ENCODE assay signal across 1 cellular context in the genomic region with DNA sequence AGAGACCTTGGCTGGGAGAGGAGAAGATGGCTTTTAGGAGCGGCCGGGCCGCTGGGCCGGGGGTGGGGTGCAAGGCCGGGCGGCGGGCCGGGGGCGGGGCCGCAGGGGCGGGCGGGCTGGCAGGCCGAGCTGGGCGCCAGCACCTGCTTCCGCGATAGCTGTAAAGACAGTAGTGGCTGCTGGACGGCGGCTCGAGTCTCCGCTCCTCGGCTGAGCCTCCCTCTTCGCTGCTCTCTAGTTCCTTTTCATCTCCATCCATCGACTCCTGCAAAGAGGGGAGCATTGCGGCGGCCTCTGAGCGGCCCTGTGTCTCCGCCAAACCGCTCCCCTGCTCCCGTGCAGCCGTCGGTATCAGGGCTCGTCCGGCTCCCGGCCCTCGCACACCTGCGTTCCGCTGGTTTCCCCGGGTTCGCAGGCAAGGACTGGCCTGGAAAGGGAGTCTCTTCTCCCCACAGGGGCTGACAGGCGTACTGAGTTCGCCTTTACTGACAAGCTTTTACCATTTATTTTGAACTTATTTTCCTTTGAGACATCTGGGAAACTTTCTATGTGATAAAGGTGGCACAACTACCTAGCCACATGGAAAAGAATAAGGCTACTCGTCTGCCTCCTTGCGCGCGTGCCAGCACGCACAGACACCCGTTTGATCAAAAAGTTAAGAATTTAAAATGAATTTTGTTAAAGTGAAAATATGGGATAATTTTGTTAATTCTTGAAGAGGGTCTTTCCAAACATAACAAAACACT.
TF ChIP-seq lines count a peak whose summit lies in the region.

TSS of gene C17orf75 (minus strand) at position 317 of the 746 bp plus-strand sequence. CDS start at position 283, 34 bp downstream.

TF ChIP-seq in K562, 482 proteins besides CTCF, POLR2A, EP300 and RAD21 (continued from another document and continues in another):
- no peak for TF ChIP-seq HNRNPUL1 (IDR thresholded peaks at IDR 0.05; ENCODE audit: low read length)
- TF ChIP-seq, protein P1, sequence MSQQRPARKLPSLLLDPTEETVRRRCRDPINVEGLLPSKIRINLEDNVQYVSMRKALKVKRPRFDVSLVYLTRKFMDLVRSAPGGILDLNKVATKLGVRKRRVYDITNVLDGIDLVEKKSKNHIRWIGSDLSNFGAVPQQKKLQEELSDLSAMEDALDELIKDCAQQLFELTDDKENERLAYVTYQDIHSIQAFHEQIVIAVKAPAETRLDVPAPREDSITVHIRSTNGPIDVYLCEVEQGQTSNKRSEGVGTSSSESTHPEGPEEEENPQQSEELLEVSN (IDR thresholded peaks at IDR 0.05; ENCODE audit: borderline replicate concordance in 1 of 2, extremely low read depth in 1 of 2, insufficient read depth in 1 of 2, insufficient read length in 1 of 2, low read depth in 1 of 2, low read length in 1 of 2, poor library complexity in 1 of 2, severe bottlenecking in 1 of 2) = peak in 1 of 2 experiments; percentile 80
- TF ChIP-seq SIX5 (IDR thresholded peaks at IDR 0.05; ENCODE audit: borderline replicate concordance in 1 of 2, insufficient read depth in 1 of 2, low read depth in 1 of 2, low read length in 2 of 2) = peak; percentile 41 to 67; a peak in 3 of 4 replicates
- peak; percentile 98 for TF ChIP-seq ZEB2 (IDR thresholded peaks at IDR 0.05)
- TF ChIP-seq, protein P2, sequence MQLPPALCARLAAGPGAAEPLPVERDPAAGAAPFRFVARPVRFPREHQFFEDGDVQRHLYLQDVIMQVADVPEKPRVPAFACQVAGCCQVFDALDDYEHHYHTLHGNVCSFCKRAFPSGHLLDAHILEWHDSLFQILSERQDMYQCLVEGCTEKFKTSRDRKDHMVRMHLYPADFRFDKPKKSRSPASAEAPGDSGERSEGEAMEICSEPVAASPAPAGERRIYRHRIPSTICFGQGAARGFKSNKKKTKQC (CRISPR knock-in tag; IDR thresholded peaks at IDR 0.05) = 0 out of 2 replicates have a peak, but pooled peaks have one; percentile 22
- peak in 1 of 2 experiments; percentile 70; a peak in 2 of 4 replicates for TF ChIP-seq SRF (CRISPR knock-in tag; IDR thresholded peaks at IDR 0.05)
- peak; percentile 91 for TF ChIP-seq TAF9B (IDR thresholded peaks at IDR 0.05; ENCODE audit: partially characterized antibody)
- no peak for TF ChIP-seq RBM17 (IDR thresholded peaks at IDR 0.05; ENCODE audit: borderline replicate concordance, low read depth, low read length)
- TF ChIP-seq CHAMP1 (IDR thresholded peaks at IDR 0.05) = peak; percentile 55; the same call in 1 of the 2 replicates
- peak in 1 of 2 experiments; percentile 80; a peak in 2 of 3 replicates for TF ChIP-seq CBX3 (IDR thresholded peaks at IDR 0.05; ENCODE audit: borderline replicate concordance in 1 of 2, low read length in 2 of 2)
- TF ChIP-seq CREM (IDR thresholded peaks at IDR 0.05; ENCODE audit: low read depth) = peak; percentile 82
- peak; percentile 85; the same call in 1 of the 2 replicates for TF ChIP-seq ZKSCAN1 (IDR thresholded peaks at IDR 0.05; ENCODE audit: low read depth, low read length)
- peak; percentile 79 for TF ChIP-seq MYC (IDR thresholded peaks at IDR 0.05; ENCODE audit: low read depth, low read length)
- peak; percentile 47; the same call in 1 of the 2 replicates for TF ChIP-seq MYC (CRISPR knock-in tag; IDR thresholded peaks at IDR 0.05; ENCODE audit: borderline replicate concordance, low read depth)
- TF ChIP-seq ZBTB11 (CRISPR knock-in tag; IDR thresholded peaks at IDR 0.05) = peak; percentile 98 to 99 (median 98)
- TF ChIP-seq CBX2 (IDR thresholded peaks at IDR 0.05; ENCODE audit: insufficient read depth, low read length, poor library complexity, severe bottlenecking) = no peak
- TF ChIP-seq TOE1 (IDR thresholded peaks at IDR 0.05; ENCODE audit: borderline replicate concordance) = peak; percentile 81; the same call in 1 of the 2 replicates
- no peak for TF ChIP-seq TOE1 (CRISPR knock-in tag; IDR thresholded peaks at IDR 0.05; ENCODE audit: borderline replicate concordance, low read depth)
- no peak for TF ChIP-seq ZBTB17 (CRISPR knock-in tag; IDR thresholded peaks at IDR 0.05)
- TF ChIP-seq ESRRA (IDR thresholded peaks at IDR 0.05; ENCODE audit: borderline replicate concordance, low read depth) = peak; percentile 70
- peak; percentile 89 for TF ChIP-seq PHF21A (IDR thresholded peaks at IDR 0.05; ENCODE audit: borderline replicate concordance, low read depth)
- TF ChIP-seq, protein P3, sequence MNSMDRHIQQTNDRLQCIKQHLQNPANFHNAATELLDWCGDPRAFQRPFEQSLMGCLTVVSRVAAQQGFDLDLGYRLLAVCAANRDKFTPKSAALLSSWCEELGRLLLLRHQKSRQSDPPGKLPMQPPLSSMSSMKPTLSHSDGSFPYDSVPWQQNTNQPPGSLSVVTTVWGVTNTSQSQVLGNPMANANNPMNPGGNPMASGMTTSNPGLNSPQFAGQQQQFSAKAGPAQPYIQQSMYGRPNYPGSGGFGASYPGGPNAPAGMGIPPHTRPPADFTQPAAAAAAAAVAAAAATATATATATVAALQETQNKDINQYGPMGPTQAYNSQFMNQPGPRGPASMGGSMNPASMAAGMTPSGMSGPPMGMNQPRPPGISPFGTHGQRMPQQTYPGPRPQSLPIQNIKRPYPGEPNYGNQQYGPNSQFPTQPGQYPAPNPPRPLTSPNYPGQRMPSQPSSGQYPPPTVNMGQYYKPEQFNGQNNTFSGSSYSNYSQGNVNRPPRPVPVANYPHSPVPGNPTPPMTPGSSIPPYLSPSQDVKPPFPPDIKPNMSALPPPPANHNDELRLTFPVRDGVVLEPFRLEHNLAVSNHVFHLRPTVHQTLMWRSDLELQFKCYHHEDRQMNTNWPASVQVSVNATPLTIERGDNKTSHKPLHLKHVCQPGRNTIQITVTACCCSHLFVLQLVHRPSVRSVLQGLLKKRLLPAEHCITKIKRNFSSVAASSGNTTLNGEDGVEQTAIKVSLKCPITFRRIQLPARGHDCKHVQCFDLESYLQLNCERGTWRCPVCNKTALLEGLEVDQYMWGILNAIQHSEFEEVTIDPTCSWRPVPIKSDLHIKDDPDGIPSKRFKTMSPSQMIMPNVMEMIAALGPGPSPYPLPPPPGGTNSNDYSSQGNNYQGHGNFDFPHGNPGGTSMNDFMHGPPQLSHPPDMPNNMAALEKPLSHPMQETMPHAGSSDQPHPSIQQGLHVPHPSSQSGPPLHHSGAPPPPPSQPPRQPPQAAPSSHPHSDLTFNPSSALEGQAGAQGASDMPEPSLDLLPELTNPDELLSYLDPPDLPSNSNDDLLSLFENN (IDR thresholded peaks at IDR 0.05; ENCODE audit: low read depth in 2 of 2, low read length in 2 of 2) = peak in 1 of 2 experiments; percentile 51; a peak in 1 of 4 replicates
- 0 out of 2 replicates have a peak, but pooled peaks have one; percentile 12 for TF ChIP-seq SMAD3 (CRISPR knock-in tag; conservative IDR thresholded peaks at IDR 0.05)
- TF ChIP-seq SMAD2 (IDR thresholded peaks at IDR 0.05; ENCODE audit: low read depth, low read length) = no peak
- TF ChIP-seq TAF7 (tag; IDR thresholded peaks at IDR 0.05) = peak; percentile 90
- TF ChIP-seq ZNF24 (IDR thresholded peaks at IDR 0.05) = peak; percentile 76; the same call in 1 of the 2 replicates
- no peak for TF ChIP-seq XRCC4 (IDR thresholded peaks at IDR 0.05; ENCODE audit: extremely low read depth, insufficient read depth, insufficient read length)
- TF ChIP-seq CHD4 (IDR thresholded peaks at IDR 0.05; ENCODE audit: insufficient read depth, insufficient replicate concordance, low read depth, low read length, poor library complexity, severe bottlenecking) = no peak
- peak; percentile 73 for TF ChIP-seq ATF7 (IDR thresholded peaks at IDR 0.05)
- TF ChIP-seq MTA1 (IDR thresholded peaks at IDR 0.05; ENCODE audit: borderline replicate concordance) = no peak
- TF ChIP-seq, protein P4, sequence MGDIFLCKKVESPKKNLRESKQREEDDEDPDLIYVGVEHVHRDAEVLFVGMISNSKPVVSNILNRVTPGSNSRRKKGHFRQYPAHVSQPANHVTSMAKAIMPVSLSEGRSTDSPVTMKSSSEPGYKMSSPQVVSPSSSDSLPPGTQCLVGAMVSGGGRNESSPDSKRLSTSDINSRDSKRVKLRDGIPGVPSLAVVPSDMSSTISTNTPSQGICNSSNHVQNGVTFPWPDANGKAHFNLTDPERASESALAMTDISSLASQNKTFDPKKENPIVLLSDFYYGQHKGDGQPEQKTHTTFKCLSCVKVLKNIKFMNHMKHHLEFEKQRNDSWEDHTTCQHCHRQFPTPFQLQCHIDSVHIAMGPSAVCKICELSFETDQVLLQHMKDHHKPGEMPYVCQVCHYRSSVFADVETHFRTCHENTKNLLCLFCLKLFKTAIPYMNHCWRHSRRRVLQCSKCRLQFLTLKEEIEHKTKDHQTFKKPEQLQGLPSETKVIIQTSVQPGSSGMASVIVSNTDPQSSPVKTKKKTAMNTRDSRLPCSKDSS (IDR thresholded peaks at IDR 0.05; ENCODE audit: low read depth, partially characterized antibody) = no peak
